7 cellular contexts compared by ENCODE assay signal in genomic region chr7:83442911-83443310, GRCh38.
"Had no signal": no experiment of that assay in that cellular context is flagged by ENCODE, and none has a peak within 500 bp of the region (broad histone marks: within the 10 kb centered on the region; RNA-seq: fewer than 3 reads in every experiment).

No MANE protein-coding gene starts in this region.

- DNase-seq: GM23248, GOT3, H9, HCEC 1CT, KG1 had no signal

- FAIRE-seq: H54 had no signal

- H3K27ac ChIP-seq: GM23248, HL-60 had no signal

- H3K9ac ChIP-seq: GM23248 had no signal

- H2AFZ ChIP-seq: GM23248 had no signal

- H3K4me3 ChIP-seq: GM23248 had no signal
